Comparison of ENCODE assay signal across 20 cellular contexts in genomic region chr10:71646051-71646450, GRCh38.
DNase-seq lines count a peak whose midpoint lies in the region; ATAC-seq and TF ChIP-seq lines count a peak whose summit lies in the region.
"Had no signal": no experiment of that assay in that cellular context is flagged by ENCODE, and none has a peak within 500 bp of the region (broad histone marks: within the 10 kb centered on the region; RNA-seq: fewer than 3 reads in every experiment).

No MANE protein-coding gene starts in this region.

- POLR2A ChIA-PET in HEK293 (lab: Yijun Ruan, JAX) = no interaction called here

- no peak overlapping the region for H3K18ac ChIP-seq in neuronal stem cell (ENCODE audit: low read length)

- no peak overlapping the region for H2BK120ac ChIP-seq in neuronal stem cell (ENCODE audit: low read depth, low read length)

- H3K4ac ChIP-seq in neuronal stem cell (ENCODE audit: low read length) = peak overlapping the region; percentile 30

- H2AK5ac ChIP-seq in neuronal stem cell (ENCODE audit: low read depth, low read length) = peak overlapping the region; percentile 38

- H3K4me1 ChIP-seq in BLaER1 (peaks cover 90% of the 10 kb centered on the region), HEK293 (ENCODE audit: control insufficient read depth, insufficient read depth, low read length) (no peaks in the 10 kb centered on the region), neuronal stem cell (ENCODE audit: control insufficient read depth in 2 of 2, insufficient read depth in 1 of 2, low read depth in 1 of 2, low read length in 2 of 2) (peaks cover 0 to 4% of the 10 kb centered on the region in 2 donors), sigmoid colon (no peaks in the 10 kb centered on the region)
- H3K4me1 ChIP-seq: A549, BE2C had no signal

- peak; percentile 70 for DNase-seq in cerebellar cortex (ENCODE audit: low spot score)
- no peak for DNase-seq in neuronal stem cell (ENCODE audit: low spot score)
- DNase-seq in sigmoid colon = no peak
- DNase-seq in NCI-H526 treated with DMSO at 0.1 percent for 48 hours (lab: John Stamatoyannopoulos, UW) = no peak
- DNase-seq: 8988T; ACHN; AML-193; BE2C; Calu3; CD4-positive, alpha-beta memory T cell; COR-L47; DMS53; DMS79 treated with DMSO at 0.1 percent for 48 hours; GOT3; H7; HCEC 1CT had no signal

- H3K79me1 ChIP-seq in neuronal stem cell (ENCODE audit: low read depth, low read length) = no peaks in the 10 kb centered on the region

- H3K27ac ChIP-seq in BLaER1 = no peak overlapping the region
- H3K27ac ChIP-seq in HEK293 (ENCODE audit: extremely low read depth, low read depth, low read length) = no peak overlapping the region
- H3K27ac ChIP-seq in neuronal stem cell (replicated peaks; ENCODE audit: low read length) = no peak overlapping the region
- H3K27ac ChIP-seq in sigmoid colon = no peak overlapping the region
- H3K27ac ChIP-seq: A549 had no signal

- no peak overlapping the region for H2AFZ ChIP-seq in neuronal stem cell (ENCODE audit: low read length)

- WGBS in neuronal stem cell (ENCODE audit: extremely low coverage in 2 of 2, insufficient read length in 2 of 2, insufficient replicate concordance in 1 of 2), 2 donors = no CpG with 5 or more reads among the region's 5 CpGs
- 87 to 93% methylated on average over 5 of the region's 5 CpGs for WGBS in sigmoid colon, 2 donors

- H4K8ac ChIP-seq in neuronal stem cell (ENCODE audit: low read depth, low read length) = no peak overlapping the region

- H3K9ac ChIP-seq in BLaER1 = no peak overlapping the region
- no peak overlapping the region for H3K9ac ChIP-seq in neuronal stem cell (ENCODE audit: low read depth, low read length, poor library complexity)

- H3K23ac ChIP-seq in neuronal stem cell (ENCODE audit: low read depth, low read length, poor library complexity) = no peak overlapping the region

- H3K9me3 ChIP-seq in BLaER1 (no peaks in the 10 kb centered on the region), HEK293 (ENCODE audit: control insufficient read depth, insufficient read depth, low read depth, low read length) (no peaks in the 10 kb centered on the region), neuronal stem cell (replicated peaks in 1 of 2; ENCODE audit: control insufficient read depth in 2 of 2, insufficient read depth in 1 of 2, low read depth in 1 of 2, low read length in 2 of 2) (no peaks in the 10 kb centered on the region), sigmoid colon (no peaks in the 10 kb centered on the region)
- H3K9me3 ChIP-seq: A549, BE2C had no signal

- CTCF ChIA-PET in HEK293 (lab: Yijun Ruan, JAX) = interaction anchor here (0.6 to 4.2 kb wide), 5 partner anchors 20 to 337 kb away, joined by 3 to 15 read pairs (median 3); no protein-coding TSS in a partner anchor

- H2BK5ac ChIP-seq in neuronal stem cell (ENCODE audit: low read length) = no peak overlapping the region

- no peak for ATAC-seq in HG02642 (IDR thresholded peaks at IDR 0.05; ENCODE audit: poor library complexity, unreplicated experiment)

- peak overlapping the region; percentile 76 for H2BK15ac ChIP-seq in neuronal stem cell (ENCODE audit: low read length)

- no peak for TF ChIP-seq EP300 in sigmoid colon (IDR thresholded peaks at IDR 0.05)

- H4K91ac ChIP-seq in neuronal stem cell (ENCODE audit: low read depth, low read length, poor library complexity) = no peak overlapping the region

- H3K4me2 ChIP-seq in BLaER1 (peak overlapping the region; percentile 93), neuronal stem cell (ENCODE audit: insufficient read depth, low read length, poor library complexity, severe bottlenecking) (no peak overlapping the region)
- H3K4me2 ChIP-seq: A549 had no signal

- no peak overlapping the region for H3K14ac ChIP-seq in neuronal stem cell (ENCODE audit: low read length)

- no peaks in the 10 kb centered on the region for H4K20me1 ChIP-seq in BLaER1

- H3K36me3 ChIP-seq in BLaER1 (no peaks in the 10 kb centered on the region), HEK293 (ENCODE audit: control insufficient read depth in 2 of 2, insufficient read depth in 1 of 2, low read length in 2 of 2) (no peaks in the 10 kb centered on the region), neuronal stem cell (replicated peaks in 1 of 2; ENCODE audit: control insufficient read depth in 2 of 2, insufficient read depth in 2 of 2, low read length in 2 of 2) (no peaks in the 10 kb centered on the region), sigmoid colon (no peaks in the 10 kb centered on the region)
- H3K36me3 ChIP-seq: BE2C had no signal

- no peak overlapping the region for H2BK12ac ChIP-seq in neuronal stem cell (ENCODE audit: low read length)

- no peak for TF ChIP-seq CTCF in HEK293 (tag by site-specific recombination; IDR thresholded peaks at IDR 0.05)
- TF ChIP-seq CTCF in sigmoid colon (IDR thresholded peaks at IDR 0.05) = no peak

- no peak for TF ChIP-seq POLR2A in sigmoid colon (IDR thresholded peaks at IDR 0.05)

- H3K27me3 ChIP-seq in BLaER1 (no peaks in the 10 kb centered on the region), neuronal stem cell (ENCODE audit: control insufficient read depth in 3 of 3, insufficient read depth in 3 of 3, low read depth in 1 of 3, low read length in 3 of 3) (peaks cover 0 to 5% (median 0%) of the 10 kb centered on the region in 3 experiments), sigmoid colon (no peaks in the 10 kb centered on the region)
- H3K27me3 ChIP-seq: BE2C had no signal

- H3K4me3 ChIP-seq in BLaER1 (no peak overlapping the region), HEK293 (ENCODE audit: low read depth, low read length) (no peak overlapping the region), neuronal stem cell (ENCODE audit: low read length in 2 of 2) (no peak overlapping the region), sigmoid colon (no peak overlapping the region)
- H3K4me3 ChIP-seq: A549 had no signal

- intact Hi-C loops in sigmoid colon (cut with DNase I) = no loop called here

TF ChIP-seq in HEK293, 187 proteins besides CTCF, POLR2A, EP300 and RAD21:
- TF ChIP-seq SCRT2 (tag by site-specific recombination; IDR thresholded peaks at IDR 0.05) (peak; percentile 35; the same call in 1 of the 2 replicates), ZSCAN16 (tag by site-specific recombination; IDR thresholded peaks at IDR 0.05) (no peak)
